ENCODE assay signal across 1 cellular context in the genomic region with DNA sequence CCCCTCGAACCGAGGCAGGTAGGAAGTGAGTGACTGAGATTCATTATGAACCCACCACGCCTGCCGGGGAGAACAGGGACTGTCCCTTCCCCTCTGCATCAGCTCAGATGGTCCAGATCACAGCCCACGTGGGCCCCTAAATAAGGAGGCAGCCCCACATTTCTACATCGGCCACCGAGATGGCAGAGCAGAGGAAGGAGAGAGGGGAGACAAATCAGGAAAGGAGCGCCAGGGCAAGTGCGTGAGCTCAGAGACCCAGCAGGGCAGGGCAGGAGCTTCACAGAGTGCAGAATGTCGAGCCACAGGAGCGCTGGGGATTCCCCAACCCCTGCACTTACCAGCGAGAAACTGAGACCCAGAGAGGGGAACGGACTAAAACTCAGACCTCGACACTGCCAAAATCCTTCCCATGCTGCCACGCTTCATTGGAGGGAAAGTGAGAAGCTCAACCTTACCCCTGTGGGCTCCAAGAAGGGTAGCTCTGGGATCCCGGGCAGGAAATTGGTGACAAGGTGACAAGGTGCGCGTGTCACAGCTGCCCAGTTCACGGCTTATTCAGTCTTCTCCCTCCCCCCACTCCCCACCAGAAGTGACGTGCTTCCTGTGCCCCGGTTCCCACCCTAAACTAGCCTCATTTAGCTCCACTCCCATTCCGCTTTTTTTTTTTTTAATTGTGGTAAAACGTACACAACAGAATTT.
TF ChIP-seq lines count a peak whose summit lies in the region.

A gene (minus strand): TSS at position 566 of the 699 bp plus-strand sequence. CDS start 13,942 bp downstream, outside the sequence.

TF ChIP-seq in WTC11, 78 proteins besides CTCF, POLR2A, EP300 and RAD21 (continued from another document):
- TF ChIP-seq, protein P1, sequence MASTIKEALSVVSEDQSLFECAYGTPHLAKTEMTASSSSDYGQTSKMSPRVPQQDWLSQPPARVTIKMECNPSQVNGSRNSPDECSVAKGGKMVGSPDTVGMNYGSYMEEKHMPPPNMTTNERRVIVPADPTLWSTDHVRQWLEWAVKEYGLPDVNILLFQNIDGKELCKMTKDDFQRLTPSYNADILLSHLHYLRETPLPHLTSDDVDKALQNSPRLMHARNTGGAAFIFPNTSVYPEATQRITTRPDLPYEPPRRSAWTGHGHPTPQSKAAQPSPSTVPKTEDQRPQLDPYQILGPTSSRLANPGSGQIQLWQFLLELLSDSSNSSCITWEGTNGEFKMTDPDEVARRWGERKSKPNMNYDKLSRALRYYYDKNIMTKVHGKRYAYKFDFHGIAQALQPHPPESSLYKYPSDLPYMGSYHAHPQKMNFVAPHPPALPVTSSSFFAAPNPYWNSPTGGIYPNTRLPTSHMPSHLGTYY (CRISPR knock-in tag; IDR thresholded peaks at IDR 0.05), result no peak
- TF ChIP-seq CREB1 (CRISPR knock-in tag; IDR thresholded peaks at IDR 0.05), result no peak
- TF ChIP-seq RORB (CRISPR knock-in tag; IDR thresholded peaks at IDR 0.05), result no peak
- no peak for TF ChIP-seq ZNF416 (CRISPR knock-in tag; IDR thresholded peaks at IDR 0.05)
- no peak for TF ChIP-seq ZNF317 (CRISPR knock-in tag; IDR thresholded peaks at IDR 0.05; ENCODE audit: borderline replicate concordance, low read depth)
- TF ChIP-seq TCF7 (CRISPR knock-in tag; IDR thresholded peaks at IDR 0.05; ENCODE audit: low read depth), result no peak
- TF ChIP-seq NFATC4 (CRISPR knock-in tag; IDR thresholded peaks at IDR 0.05), result no peak
- TF ChIP-seq GTF2I (CRISPR knock-in tag; conservative IDR thresholded peaks at IDR 0.05), result no peak
TF ChIP-seq in WTC11: peak in this region for 0.
